In the genomic region with DNA sequence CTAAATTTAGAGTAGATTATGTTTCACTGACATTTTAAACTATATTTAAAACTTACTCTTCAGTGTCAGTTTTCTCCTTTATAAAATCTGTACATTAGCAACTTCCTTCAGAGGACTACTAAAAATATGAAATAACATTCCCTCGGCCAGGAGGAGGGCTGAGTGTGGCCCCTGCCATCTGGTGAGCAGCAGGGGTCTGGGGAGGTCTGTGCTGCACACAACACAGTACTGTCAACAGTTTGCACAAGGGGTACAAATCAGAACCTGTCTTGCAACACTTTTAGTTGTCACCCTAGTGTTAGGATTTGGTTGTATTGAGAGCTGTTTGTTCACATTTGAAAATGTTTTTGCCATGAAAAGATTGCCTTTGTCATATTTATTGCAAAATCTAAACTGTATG, we compare ENCODE assay signal across 28 cellular contexts. TPM values are rescaled to one million over a fixed set of nuclear protein-coding genes. Genes with fewer than 3 reads are reported as not detected.
A peak's percentile ranks its signal among the peaks of the same experiment; 100 is the strongest.
DNase-seq lines count a peak whose midpoint lies in the region; ATAC-seq and TF ChIP-seq lines count a peak whose summit lies in the region.
"Had no signal": no experiment of that assay in that cellular context is flagged by ENCODE, and none has a peak within 500 bp of the region (broad histone marks: within the 10 kb centered on the region; RNA-seq: fewer than 3 reads in every experiment).

No MANE protein-coding gene starts in this region.

- H3K4me3 ChIP-seq in gastrocnemius medialis, result no peak overlapping the region
- H3K4me3 ChIP-seq: A549, GM23338, HAP-1, K562 had no signal

- TF ChIP-seq POLR2A in gastrocnemius medialis (IDR thresholded peaks at IDR 0.05), result no peak

- peaks cover 7 to 17% of the 10 kb centered on the region in 2 donors for H3K4me1 ChIP-seq in gastrocnemius medialis
- H3K4me1 ChIP-seq: A549 had no signal

- H3K36me3 ChIP-seq in gastrocnemius medialis, result peaks cover 2 to 75% of the 10 kb centered on the region in 2 donors

- no peaks in the 10 kb centered on the region for H3K9me3 ChIP-seq in gastrocnemius medialis
- H3K9me3 ChIP-seq: A549, HAP-1 had no signal

- peaks cover 56% of the 10 kb centered on the region for H3K36me3 Mint-ChIP-seq in osteocyte (ENCODE audit: unreplicated experiment)

- ATAC-seq in gastrocnemius medialis (no peak), HG02981 (IDR thresholded peaks at IDR 0.05; ENCODE audit: unreplicated experiment) (no peak)
- ATAC-seq: A549, GM23338, K562, Panc1 had no signal

- TF ChIP-seq CTCF in osteocyte (IDR thresholded peaks at IDR 0.05), result no peak
- no peak for TF ChIP-seq CTCF in gastrocnemius medialis (IDR thresholded peaks at IDR 0.05 in 4 of 5, conservative IDR thresholded peaks at IDR 0.05 in 1 of 5)

- intact Hi-C loops in gastrocnemius medialis (cut with DNase I; ENCODE audit: low total_unique reads), result no loop called here

- in situ Hi-C loops in G401 (cut with HindIII; ENCODE audit: low sequenced_read_pairs), result no loop called here
- in situ Hi-C loops in gastrocnemius medialis (cut with MboI; ENCODE audit: low sequenced_read_pairs in 4 of 4), result no loop called here

- H3K27me3 ChIP-seq in gastrocnemius medialis, result no peaks in the 10 kb centered on the region

- no peaks in the 10 kb centered on the region for H3K9me3 Mint-ChIP-seq in osteocyte (ENCODE audit: unreplicated experiment)
- H3K9me3 Mint-ChIP-seq: CD4-positive, alpha-beta memory T cell; GM23338; HFFc6 had no signal

- no peak overlapping the region for H3K4me3 Mint-ChIP-seq in osteocyte (ENCODE audit: unreplicated experiment)
- H3K4me3 Mint-ChIP-seq: CD4-positive, alpha-beta memory T cell; GM23338; HFFc6 had no signal

- peaks cover 10% of the 10 kb centered on the region for H3K4me1 Mint-ChIP-seq in osteocyte (ENCODE audit: unreplicated experiment)
- H3K4me1 Mint-ChIP-seq: GM23338 had no signal

- peak; percentile 72 for DNase-seq in DMS 273 (lab: John Stamatoyannopoulos, UW; ENCODE audit: unreplicated experiment)
- DNase-seq in G401 (ENCODE audit: low spot score), result peak; percentile 63
- peak; percentile 34 for DNase-seq in cerebellum (ENCODE audit: low spot score)
- no peak for DNase-seq in osteocyte (ENCODE audit: extremely low spot score, unreplicated experiment)
- DNase-seq in gastrocnemius medialis, result no peak
- no peak for DNase-seq in activated CD4-positive, alpha-beta T cell treated with anti-CD3 and anti-CD28 coated beads, Interleukin-2, amount 50 U/mL, for 4 hours
- DNase-seq: CD4-positive, alpha-beta memory T cell; COR-L47; DMS79 treated with DMSO at 0.1 percent for 48 hours; HFFc6; Kasumi-1; NCI-H1092 treated with DMSO at 0.1 percent for 48 hours; NCI-H1436; NCI-H1930; NCI-H2107; NCI-H526 treated with DMSO at 0.1 percent for 48 hours; SHP77 had no signal

- H3K27me3 Mint-ChIP-seq in osteocyte (ENCODE audit: unreplicated experiment), result no peaks in the 10 kb centered on the region
- H3K27me3 Mint-ChIP-seq: CD4-positive, alpha-beta memory T cell had no signal

- H3K27ac Mint-ChIP-seq in osteocyte (ENCODE audit: unreplicated experiment), result peak overlapping the region; percentile 64
- H3K27ac Mint-ChIP-seq: GM23338, HFFc6 had no signal

- no peak overlapping the region for H3K27ac ChIP-seq in gastrocnemius medialis
- H3K27ac ChIP-seq: A549, RWPE1 had no signal

RNA-seq across cellular contexts. Expression of a gene that starts 48.9 kb away (rescaled TPM):
- total RNA-seq in G401 (2014; rRNA removed; shearing (Covaris generic)), result 62.4 and 64.0 TPM in 2 replicates
- total RNA-seq in cerebellum, result 52.0 TPM
- total RNA-seq in osteocyte, result 44.9 and 47.5 TPM in 2 replicates
- total RNA-seq in gastrocnemius medialis, result 10 to 100 TPM; 38.2 to 78.2 (median 68.1) TPM

RNA-seq across cellular contexts. Expression of a gene that starts 49.1 kb away (rescaled TPM):
- total RNA-seq in G401 (2014; rRNA removed; shearing (Covaris generic)), result not detected in 2 replicates
- total RNA-seq in cerebellum, result 0.82 TPM
- total RNA-seq in osteocyte, result not detected in 2 replicates
- 1 to 10 TPM in 1 of 4 donors, not detected in 3; 2.2 TPM for total RNA-seq in gastrocnemius medialis
- total RNA-seq: CD4-positive, alpha-beta memory T cell; GM23338; HFFc6; K562; M059J; NCI-H460; OCI-LY7; SK-MEL-5 had no signal

Comparison
In these comparisons a context has a peak if more than half of its experiments do, and no peak if none do; other contexts are left out.
1. DNase-seq: peak in DMS 273 (single experiment), G401 (single experiment) and cerebellum (single experiment); none in osteocyte (single experiment), gastrocnemius medialis (0 of 2) and activated CD4-positive, alpha-beta T cell treated with anti-CD3 and anti-CD28 coated beads, Interleukin-2, amount 50 U/mL, for 4 hours (0 of 2).